ENCODE assay signal across 11 cellular contexts in genomic region chr7:22640269-22640668, GRCh38.
DNase-seq lines count a peak whose midpoint lies in the region; ATAC-seq, FAIRE-seq and TF ChIP-seq lines count a peak whose summit lies in the region.
"Had no signal": no experiment of that assay in that cellular context is flagged by ENCODE, and none has a peak within 500 bp of the region (broad histone marks: within the 10 kb centered on the region; RNA-seq: fewer than 3 reads in every experiment).

No MANE protein-coding gene starts in this region.

- no peaks in the 10 kb centered on the region for H3K27me3 ChIP-seq in naive thymus-derived CD4-positive, alpha-beta T cell (ENCODE audit: control insufficient read depth in 2 of 2, insufficient read depth in 2 of 2, low read length in 2 of 2)
- H3K27me3 ChIP-seq: suprapubic skin had no signal

- DNase-seq in stimulated activated CD4-positive, alpha-beta T cell treated with anti-CD3 and anti-CD28 coated beads, Interleukin-15, amount 100 ng/mL, for 48 hours (ENCODE audit: low read depth in 2 of 2): peak; percentile 41 to 45
- no peak for DNase-seq in NCI-H526 treated with DMSO at 0.1 percent for 48 hours (lab: John Stamatoyannopoulos, UW)
- no peak for DNase-seq in hypothalamus (lab: John Stamatoyannopoulos, UW)
- DNase-seq in naive thymus-derived CD4-positive, alpha-beta T cell: no peak
- no peak for DNase-seq in D721Med (ENCODE audit: insufficient read length, low spot score)
- DNase-seq: activated CD4-positive, CD25-positive, alpha-beta regulatory T cell treated with anti-CD3 and anti-CD28 coated beads, Interleukin-2, amount 50 U/mL, for 72 hours had no signal

- ATAC-seq in GM18909 (IDR thresholded peaks at IDR 0.05; ENCODE audit: poor library complexity, unreplicated experiment) (peak; percentile 99), GM21717 (IDR thresholded peaks at IDR 0.05; ENCODE audit: unreplicated experiment) (peak; percentile 97), HG03432 (IDR thresholded peaks at IDR 0.05; ENCODE audit: unreplicated experiment) (peak; percentile 100)
- ATAC-seq in naive thymus-derived CD4-positive, alpha-beta T cell: no peak

- H3K27ac Mint-ChIP-seq in naive thymus-derived CD4-positive, alpha-beta T cell: no peak overlapping the region
- H3K27ac Mint-ChIP-seq: progenitor cell of endocrine pancreas had no signal

- H3K27ac ChIP-seq in naive thymus-derived CD4-positive, alpha-beta T cell (ENCODE audit: low read depth, low read length): no peak overlapping the region
- H3K27ac ChIP-seq: suprapubic skin had no signal

- CTCF ChIA-PET in naive thymus-derived CD4-positive, alpha-beta T cell (lab: Charles Lee): no interaction called here

- FAIRE-seq in D721Med (lab: Jason Lieb, UNC): no peak

- no peak overlapping the region for H3K4me3 ChIP-seq in naive thymus-derived CD4-positive, alpha-beta T cell (ENCODE audit: low read length)
- H3K4me3 ChIP-seq: suprapubic skin had no signal

- POLR2A ChIA-PET in naive thymus-derived CD4-positive, alpha-beta T cell (lab: Charles Lee): no interaction called here

- H3K4me3 Mint-ChIP-seq in naive thymus-derived CD4-positive, alpha-beta T cell: no peak overlapping the region

- H3K9me3 ChIP-seq in naive thymus-derived CD4-positive, alpha-beta T cell (ENCODE audit: control insufficient read depth in 2 of 3, low read length in 3 of 3): peaks cover 0 to 1% (median 0%) of the 10 kb centered on the region in 3 experiments

- H3K9me3 Mint-ChIP-seq in naive thymus-derived CD4-positive, alpha-beta T cell: peaks cover 0 to 40% (median 24%) of the 10 kb centered on the region in 11 donors

- H3K36me3 Mint-ChIP-seq in naive thymus-derived CD4-positive, alpha-beta T cell: peaks cover 0 to 23% (median 0%) of the 10 kb centered on the region in 5 donors

- intact Hi-C loops in naive thymus-derived CD4-positive, alpha-beta T cell (cut with micrococcal nuclease): no loop called here

- H3K27me3 Mint-ChIP-seq in naive thymus-derived CD4-positive, alpha-beta T cell: peaks cover 0 to 33% (median 0%) of the 10 kb centered on the region in 5 donors
- H3K27me3 Mint-ChIP-seq: progenitor cell of endocrine pancreas had no signal

- peaks cover 0 to 20% (median 0%) of the 10 kb centered on the region in 7 donors for H3K4me1 Mint-ChIP-seq in naive thymus-derived CD4-positive, alpha-beta T cell

- TF ChIP-seq CTCF in D721Med (IDR thresholded peaks at IDR 0.05; ENCODE audit: insufficient read depth, missing control alignments): no peak

- H3K36me3 ChIP-seq in naive thymus-derived CD4-positive, alpha-beta T cell (ENCODE audit: control insufficient read depth in 2 of 3, insufficient read depth in 3 of 3, low read length in 3 of 3): no peaks in the 10 kb centered on the region
- H3K36me3 ChIP-seq: suprapubic skin had no signal

- H3K4me1 ChIP-seq in naive thymus-derived CD4-positive, alpha-beta T cell (ENCODE audit: control insufficient read depth in 2 of 2, insufficient read depth in 2 of 2, low read length in 2 of 2): no peaks in the 10 kb centered on the region
- H3K4me1 ChIP-seq: suprapubic skin had no signal

Comparison
In these comparisons a context has a peak if more than half of its experiments do, and no peak if none do; other contexts are left out.
1. DNase-seq: peak in stimulated activated CD4-positive, alpha-beta T cell treated with anti-CD3 and anti-CD28 coated beads, Interleukin-15, amount 100 ng/mL, for 48 hours (2 of 2); none in NCI-H526 treated with DMSO at 0.1 percent for 48 hours (single experiment), hypothalamus (0 of 51), naive thymus-derived CD4-positive, alpha-beta T cell (0 of 9) and D721Med (single experiment).